In the genomic region with DNA sequence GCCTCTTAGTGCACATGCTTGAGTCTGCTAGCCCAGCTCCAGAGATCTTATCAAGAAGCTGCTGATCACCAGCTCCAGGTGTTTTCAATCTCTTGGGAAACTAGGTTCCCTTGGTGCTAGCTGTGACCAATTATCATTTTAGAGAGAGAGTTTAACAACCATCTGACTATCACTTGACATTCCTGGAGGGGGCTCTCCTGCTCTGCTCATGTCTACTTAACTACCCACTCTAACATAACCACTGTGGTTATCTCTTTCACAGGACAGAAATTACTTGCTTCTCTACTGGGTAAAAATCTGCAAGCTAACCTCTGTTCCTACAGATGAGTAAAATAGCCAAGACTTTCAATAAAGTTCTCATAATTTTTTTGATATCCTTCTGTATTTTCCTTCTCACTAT, we compare ENCODE assay signal across 10 cellular contexts.
DNase-seq lines count a peak whose midpoint lies in the region; ATAC-seq and TF ChIP-seq lines count a peak whose summit lies in the region.
"Had no signal": no experiment of that assay in that cellular context is flagged by ENCODE, and none has a peak within 500 bp of the region (broad histone marks: within the 10 kb centered on the region; RNA-seq: fewer than 3 reads in every experiment).

No MANE protein-coding gene starts in this region.

- H4K20me1 ChIP-seq in OCI-LY7 (ENCODE audit: insufficient read depth, low read length): no peaks in the 10 kb centered on the region

- peak; percentile 65 for ATAC-seq in activated CD4-positive, alpha-beta T cell treated with anti-CD3 and anti-CD28 coated beads for 36 hours
- ATAC-seq in left lobe of liver (peak; percentile 20), GM21717 (IDR thresholded peaks at IDR 0.05; ENCODE audit: unreplicated experiment) (no peak)

- H3K27me3 ChIP-seq in suprapubic skin: no peaks in the 10 kb centered on the region
- H3K27me3 ChIP-seq: right lobe of liver had no signal

- H3K9me3 ChIP-seq in OCI-LY7 (ENCODE audit: low read length) (no peaks in the 10 kb centered on the region), suprapubic skin (no peaks in the 10 kb centered on the region)
- H3K9me3 ChIP-seq: right lobe of liver had no signal

- H3K4me1 Mint-ChIP-seq in activated CD4-positive, alpha-beta T cell treated with anti-CD3 and anti-CD28 coated beads for 36 hours: peaks cover 9% of the 10 kb centered on the region

- H3K79me2 ChIP-seq in OCI-LY7 (ENCODE audit: insufficient read depth, low read depth, low read length): no peaks in the 10 kb centered on the region

- no peak overlapping the region for H2AFZ ChIP-seq in OCI-LY7 (ENCODE audit: low read length)

- H3K4me3 ChIP-seq in HFF-Myc (replicated peaks; ENCODE audit: low read depth, low read length): no peak overlapping the region
- no peak overlapping the region for H3K4me3 ChIP-seq in OCI-LY7 (ENCODE audit: low read depth, low read length, poor library complexity, severe bottlenecking)
- no peak overlapping the region for H3K4me3 ChIP-seq in suprapubic skin
- H3K4me3 ChIP-seq: right lobe of liver had no signal

- CTCF ChIA-PET in activated CD4-positive, alpha-beta T cell treated with anti-CD3 and anti-CD28 coated beads for 36 hours (lab: Charles Lee): interaction anchor here (0.6 to 1.5 kb wide), 3 partner anchors 9 to 253 kb away, joined by 3 to 4 read pairs (median 4); no protein-coding TSS in a partner anchor
- CTCF ChIA-PET in OCI-LY7 (lab: Charles Lee; ENCODE audit: unreplicated experiment): no interaction called here

- no peak overlapping the region for H3K4me2 ChIP-seq in OCI-LY7 (ENCODE audit: low read length)

- H3K27ac Mint-ChIP-seq in activated CD4-positive, alpha-beta T cell treated with anti-CD3 and anti-CD28 coated beads for 36 hours: no peak overlapping the region

- BruUV-seq in OCI-LY7 (replicated peaks; lab: Mats Ljungman, UMichigan): no TSS peak

- peaks cover 2% of the 10 kb centered on the region for H3K9me3 Mint-ChIP-seq in activated CD4-positive, alpha-beta T cell treated with anti-CD3 and anti-CD28 coated beads for 36 hours (ENCODE audit: low read depth)

- H3K4me1 ChIP-seq in OCI-LY7 (ENCODE audit: insufficient read depth, low read length, poor library complexity, severe bottlenecking) (no peaks in the 10 kb centered on the region), suprapubic skin (no peaks in the 10 kb centered on the region)
- H3K4me1 ChIP-seq: right lobe of liver had no signal

- no peaks in the 10 kb centered on the region for H3K36me3 Mint-ChIP-seq in activated CD4-positive, alpha-beta T cell treated with anti-CD3 and anti-CD28 coated beads for 36 hours (ENCODE audit: low read depth)

- H3K4me3 Mint-ChIP-seq in activated CD4-positive, alpha-beta T cell treated with anti-CD3 and anti-CD28 coated beads for 36 hours: no peak overlapping the region

- DNase-seq in activated CD4-positive, alpha-beta T cell treated with anti-CD3 and anti-CD28 coated beads for 36 hours: peak; percentile 13
- DNase-seq in activated CD4-positive, alpha-beta T cell treated with anti-CD3 and anti-CD28 coated beads for 48 hours: no peak
- DNase-seq in HFF-Myc (ENCODE audit: extremely low read depth, low read depth) (peak; percentile 7), OCI-LY7 (ENCODE audit: low spot score) (peak; percentile 8), left lobe of liver (ENCODE audit: low spot score) (no peak), suprapubic skin (ENCODE audit: low spot score in 2 of 2) (no peak), NCI-H187 treated with DMSO at 0.1 percent for 48 hours (lab: John Stamatoyannopoulos, UW) (no peak)
- DNase-seq: cortex of kidney, right lobe of liver had no signal

- no peak for TF ChIP-seq POLR2A in suprapubic skin (IDR thresholded peaks at IDR 0.05)

- TF ChIP-seq CTCF in HFF-Myc (IDR thresholded peaks at IDR 0.05; ENCODE audit: low read depth, low read length, missing control alignments) (no peak), OCI-LY7 (conservative IDR thresholded peaks at IDR 0.05; ENCODE audit: low read length) (peak; percentile 47; the same call in 1 of the 2 replicates), suprapubic skin (IDR thresholded peaks at IDR 0.05) (no peak)

- H3K36me3 ChIP-seq in OCI-LY7 (ENCODE audit: insufficient read depth, low read length) (no peaks in the 10 kb centered on the region), suprapubic skin (no peaks in the 10 kb centered on the region)
- H3K36me3 ChIP-seq: right lobe of liver had no signal

- TF ChIP-seq EP300 in suprapubic skin (IDR thresholded peaks at IDR 0.05): no peak

- POLR2A ChIA-PET in activated CD4-positive, alpha-beta T cell treated with anti-CD3 and anti-CD28 coated beads for 36 hours (lab: Charles Lee): no interaction called here
- POLR2A ChIA-PET in OCI-LY7 (lab: Charles Lee): no interaction called here

- no peaks in the 10 kb centered on the region; the same call in 1 of the 2 replicates for H3K9me2 ChIP-seq in OCI-LY7 (ENCODE audit: insufficient read depth, low read length)

- peaks cover 4% of the 10 kb centered on the region for H3K27me3 Mint-ChIP-seq in activated CD4-positive, alpha-beta T cell treated with anti-CD3 and anti-CD28 coated beads for 36 hours

- intact Hi-C loops in activated CD4-positive, alpha-beta T cell treated with anti-CD3 and anti-CD28 coated beads for 36 hours (cut with DNase I, micrococcal nuclease): loop anchor here (1.0 to 5.0 kb wide), 3 partner anchors 173 to 254 kb away; no protein-coding TSS in a partner anchor
- intact Hi-C loops in OCI-LY7 (cut with micrococcal nuclease; ENCODE audit: unreplicated experiment): no loop called here

- H3K27ac ChIP-seq in OCI-LY7 (ENCODE audit: low read depth, low read length, poor library complexity, severe bottlenecking) (no peak overlapping the region), suprapubic skin (no peak overlapping the region)
- H3K27ac ChIP-seq: right lobe of liver had no signal

Comparison
In these comparisons a context has a peak if more than half of its experiments do, and no peak if none do; other contexts are left out.
1. DNase-seq: peak in activated CD4-positive, alpha-beta T cell treated with anti-CD3 and anti-CD28 coated beads for 36 hours (single experiment), HFF-Myc (single experiment) and OCI-LY7 (single experiment); none in activated CD4-positive, alpha-beta T cell treated with anti-CD3 and anti-CD28 coated beads for 48 hours (single experiment), left lobe of liver (single experiment), suprapubic skin (0 of 2) and NCI-H187 treated with DMSO at 0.1 percent for 48 hours (single experiment).